1 cellular context compared by ENCODE assay signal in genomic region chr2:36338124-36338826, GRCh38.
TF ChIP-seq lines count a peak whose summit lies in the region.

No MANE protein-coding gene starts in this region.

TF ChIP-seq in SK-N-SH, 30 proteins besides CTCF, POLR2A, EP300 and RAD21:
- TF ChIP-seq FOXJ3 (CRISPR knock-in tag; IDR thresholded peaks at IDR 0.05) (no peak), GATA2 (CRISPR knock-in tag; IDR thresholded peaks at IDR 0.05) (no peak), SMC3 (IDR thresholded peaks at IDR 0.05; ENCODE audit: low read depth, low read length) (no peak), EZH2phosphoT487 (IDR thresholded peaks at IDR 0.05; ENCODE audit: borderline replicate concordance, low read depth) (no peak), IRF3 (IDR thresholded peaks at IDR 0.05; ENCODE audit: low read depth, low read length) (no peak), JUND (IDR thresholded peaks at IDR 0.05) (no peak), TAF1 (IDR thresholded peaks at IDR 0.05; ENCODE audit: borderline replicate concordance, low read depth, low read length) (no peak), ZBTB33 (IDR thresholded peaks at IDR 0.05; ENCODE audit: borderline replicate concordance, low read depth) (no peak), YY1 (IDR thresholded peaks at IDR 0.05; ENCODE audit: low read depth) (no peak), ELF1 (IDR thresholded peaks at IDR 0.05) (no peak), NFIC (IDR thresholded peaks at IDR 0.05; ENCODE audit: borderline replicate concordance) (no peak), FOSL2 (IDR thresholded peaks at IDR 0.05; ENCODE audit: borderline replicate concordance, low read depth) (no peak), CHD2 (IDR thresholded peaks at IDR 0.05; ENCODE audit: low read length, partially characterized antibody) (no peak), SIN3A (IDR thresholded peaks at IDR 0.05; ENCODE audit: borderline replicate concordance, low read depth, low read length) (no peak), MAX (IDR thresholded peaks at IDR 0.05; ENCODE audit: low read depth) (no peak), RCOR1 (IDR thresholded peaks at IDR 0.05; ENCODE audit: low read length) (no peak), POLR2AphosphoS5 (IDR thresholded peaks at IDR 0.05; ENCODE audit: low read depth, low read length) (no peak)
- TF ChIP-seq, protein P1, sequence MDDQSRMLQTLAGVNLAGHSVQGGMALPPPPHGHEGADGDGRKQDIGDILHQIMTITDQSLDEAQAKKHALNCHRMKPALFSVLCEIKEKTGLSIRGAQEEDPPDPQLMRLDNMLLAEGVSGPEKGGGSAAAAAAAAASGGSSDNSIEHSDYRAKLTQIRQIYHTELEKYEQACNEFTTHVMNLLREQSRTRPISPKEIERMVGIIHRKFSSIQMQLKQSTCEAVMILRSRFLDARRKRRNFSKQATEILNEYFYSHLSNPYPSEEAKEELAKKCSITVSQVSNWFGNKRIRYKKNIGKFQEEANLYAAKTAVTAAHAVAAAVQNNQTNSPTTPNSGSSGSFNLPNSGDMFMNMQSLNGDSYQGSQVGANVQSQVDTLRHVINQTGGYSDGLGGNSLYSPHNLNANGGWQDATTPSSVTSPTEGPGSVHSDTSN (IDR thresholded peaks at IDR 0.05), result no peak
